Comparison of ENCODE assay signal across 1 cellular context in the genomic region with DNA sequence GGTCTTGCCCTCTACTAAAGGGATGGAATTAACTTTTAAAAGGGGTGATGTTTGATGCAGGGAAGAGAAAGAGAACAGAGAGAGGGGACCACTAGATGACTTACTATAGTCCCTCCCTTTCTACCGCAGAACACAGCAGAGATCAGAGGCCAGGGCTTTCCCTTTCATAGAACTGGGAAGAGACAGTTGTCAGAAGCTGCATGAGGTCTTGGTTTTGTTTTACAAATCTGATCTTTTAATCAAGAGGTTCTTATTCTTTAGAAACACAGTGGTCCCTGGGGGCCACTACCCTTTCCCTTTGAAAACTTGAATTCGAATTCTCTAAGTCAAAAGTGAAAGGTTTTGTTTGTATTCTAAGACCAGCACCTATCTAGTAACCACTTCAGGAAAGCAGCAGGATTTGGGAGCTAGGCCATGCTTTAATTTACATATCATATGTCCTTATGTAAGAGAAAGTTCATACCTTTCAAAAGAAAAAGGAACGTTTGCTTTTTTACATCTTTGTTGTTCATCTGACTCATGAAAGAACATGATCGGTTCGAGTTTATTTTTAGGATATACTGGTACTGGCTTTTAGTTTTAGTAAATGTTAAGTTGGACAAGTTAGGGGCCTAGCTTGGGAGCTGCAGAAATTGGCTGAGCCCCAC.
TF ChIP-seq lines count a peak whose summit lies in the region.

No MANE protein-coding gene starts in this region.

TF ChIP-seq in GM12878, 131 proteins besides CTCF, POLR2A, EP300 and RAD21:
- TF ChIP-seq, protein P1, sequence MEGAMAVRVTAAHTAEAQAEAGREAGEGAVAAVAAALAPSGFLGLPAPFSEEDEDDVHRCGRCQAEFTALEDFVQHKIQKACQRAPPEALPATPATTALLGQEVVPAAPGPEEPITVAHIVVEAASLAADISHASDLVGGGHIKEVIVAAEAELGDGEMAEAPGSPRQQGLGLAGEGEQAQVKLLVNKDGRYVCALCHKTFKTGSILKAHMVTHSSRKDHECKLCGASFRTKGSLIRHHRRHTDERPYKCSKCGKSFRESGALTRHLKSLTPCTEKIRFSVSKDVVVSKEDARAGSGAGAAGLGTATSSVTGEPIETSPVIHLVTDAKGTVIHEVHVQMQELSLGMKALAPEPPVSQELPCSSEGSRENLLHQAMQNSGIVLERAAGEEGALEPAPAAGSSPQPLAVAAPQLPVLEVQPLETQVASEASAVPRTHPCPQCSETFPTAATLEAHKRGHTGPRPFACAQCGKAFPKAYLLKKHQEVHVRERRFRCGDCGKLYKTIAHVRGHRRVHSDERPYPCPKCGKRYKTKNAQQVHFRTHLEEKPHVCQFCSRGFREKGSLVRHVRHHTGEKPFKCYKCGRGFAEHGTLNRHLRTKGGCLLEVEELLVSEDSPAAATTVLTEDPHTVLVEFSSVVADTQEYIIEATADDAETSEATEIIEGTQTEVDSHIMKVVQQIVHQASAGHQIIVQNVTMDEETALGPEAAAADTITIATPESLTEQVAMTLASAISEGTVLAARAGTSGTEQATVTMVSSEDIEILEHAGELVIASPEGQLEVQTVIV (IDR thresholded peaks at IDR 0.05; ENCODE audit: borderline replicate concordance, partially characterized antibody), result no peak
- TF ChIP-seq NR2F1 (conservative IDR thresholded peaks at IDR 0.05) (0 out of 2 replicates have a peak, but pooled peaks have one; percentile 15), RUNX3 (IDR thresholded peaks at IDR 0.05; ENCODE audit: low read length) (0 out of 2 replicates have a peak, but pooled peaks have one; percentile 30)
